8 cellular contexts compared by ENCODE assay signal in the genomic region with DNA sequence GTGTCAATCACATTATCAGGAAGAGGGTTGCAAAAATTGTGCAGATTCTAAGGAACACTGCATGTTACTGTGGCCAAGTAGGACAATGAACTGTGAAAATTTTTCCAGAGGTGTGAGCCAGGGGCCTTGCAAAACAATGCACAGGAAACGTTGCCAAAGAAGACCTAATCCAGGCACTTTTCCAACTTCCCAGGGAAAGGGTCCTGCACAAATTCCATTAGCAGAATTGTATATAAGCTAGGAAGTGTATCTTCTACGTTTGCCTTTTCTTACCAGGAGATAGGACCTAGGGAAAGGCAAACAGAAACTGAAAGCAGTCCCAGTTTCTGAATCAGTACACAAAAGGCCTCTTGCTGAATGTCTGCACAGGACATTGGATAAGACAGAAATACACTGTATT.
A peak's percentile ranks its signal among the peaks of the same experiment; 100 is the strongest.
DNase-seq lines count a peak whose midpoint lies in the region; ATAC-seq, FAIRE-seq and TF ChIP-seq lines count a peak whose summit lies in the region.

No MANE protein-coding gene starts in this region.

- H3K4me1 ChIP-seq in endothelial cell of umbilical vein (ENCODE audit: control insufficient read depth, extremely low read depth, insufficient read depth, low read length) = peaks cover 46% of the 10 kb centered on the region

- H3K79me2 ChIP-seq in endothelial cell of umbilical vein (ENCODE audit: control insufficient read depth, insufficient read depth, low read length) = no peaks in the 10 kb centered on the region

- peak; percentile 90 for FAIRE-seq in endothelial cell of umbilical vein (lab: Jason Lieb, UNC)

- no peak for TF ChIP-seq CTCF in endothelial cell of umbilical vein (IDR thresholded peaks at IDR 0.05; ENCODE audit: extremely low read depth in 1 of 2, insufficient read depth in 1 of 2, low read depth in 1 of 2, low read length in 2 of 2)

- dilution Hi-C loops in endothelial cell of umbilical vein (cut with MboI; ENCODE audit: extremely low pct_ligation_motif_present, low sequenced_read_pairs) = no loop called here

- H3K9ac ChIP-seq in endothelial cell of umbilical vein (replicated peaks; ENCODE audit: extremely low read depth, insufficient read depth, low read length) = peak overlapping the region; percentile 39

- no peaks in the 10 kb centered on the region for H3K36me3 ChIP-seq in endothelial cell of umbilical vein (ENCODE audit: control insufficient read depth in 2 of 2, extremely low read depth in 1 of 2, insufficient read depth in 2 of 2, low read length in 2 of 2)

- DNase-seq in AG08395 (ENCODE audit: low spot score) = peak; percentile 43
- DNase-seq in NCI-H146 treated with DMSO at 0.1 percent for 48 hours (lab: John Stamatoyannopoulos, UW; ENCODE audit: unreplicated experiment) = peak; percentile 67
- DNase-seq in endothelial cell of umbilical vein (ENCODE audit: low read depth, low spot score) = peak; percentile 99
- DNase-seq in mucosa of gallbladder (ENCODE audit: low spot score) = peak; percentile 29
- DNase-seq in activated CD4-positive, alpha-beta T cell treated with anti-CD3 and anti-CD28 coated beads for 1 hour = no peak
- no peak for DNase-seq in hepatic stellate cell (ENCODE audit: low spot score)
- DNase-seq in occipital lobe (lab: John Stamatoyannopoulos, UW) = no peak

- POLR2A ChIA-PET in endothelial cell of umbilical vein (lab: Charles Lee) = no interaction called here

- no peak for TF ChIP-seq POLR2A in endothelial cell of umbilical vein (IDR thresholded peaks at IDR 0.05; ENCODE audit: low read depth, low read length)

- H3K9me1 ChIP-seq in endothelial cell of umbilical vein (replicated peaks; ENCODE audit: control insufficient read depth, extremely low read depth, insufficient read depth, low read length) = no peaks in the 10 kb centered on the region

- CTCF ChIA-PET in endothelial cell of umbilical vein (lab: Charles Lee) = interaction anchor here (1.1 to 1.7 kb wide), 3 partner anchors 11 to 70 kb away, joined by 3 to 4 read pairs (median 4); no protein-coding TSS in a partner anchor

- peak overlapping the region; percentile 87 for H3K4me2 ChIP-seq in endothelial cell of umbilical vein (ENCODE audit: insufficient read depth, low read length)

- ATAC-seq in HG02870 (IDR thresholded peaks at IDR 0.05; ENCODE audit: unreplicated experiment) = no peak

- H3K9me3 ChIP-seq in endothelial cell of umbilical vein (replicated peaks; ENCODE audit: control insufficient read depth, insufficient read depth, low read length) = no peaks in the 10 kb centered on the region

- H2AFZ ChIP-seq in endothelial cell of umbilical vein (ENCODE audit: low read depth, low read length) = peak overlapping the region; percentile 10

- peak overlapping the region in 1 of 3 experiments; percentile 55 for H3K4me3 ChIP-seq in endothelial cell of umbilical vein (replicated peaks in 1 of 3; ENCODE audit: insufficient read depth in 1 of 3, low read depth in 1 of 3, low read length in 3 of 3)

- BruUV-seq in endothelial cell of umbilical vein (replicated peaks; lab: Mats Ljungman, UMichigan) = no TSS peak

- H3K27me3 ChIP-seq in endothelial cell of umbilical vein (ENCODE audit: control insufficient read depth in 2 of 2, insufficient read depth in 2 of 2, low read length in 2 of 2) = no peaks in the 10 kb centered on the region

- intact Hi-C loops in endothelial cell of umbilical vein (cut with micrococcal nuclease) = loop anchor here (1.0 kb wide), 1 partner anchor 8 kb away; no protein-coding TSS in a partner anchor

- no peaks in the 10 kb centered on the region for H4K20me1 ChIP-seq in endothelial cell of umbilical vein (replicated peaks; ENCODE audit: control insufficient read depth, extremely low read depth, insufficient read depth, low read length)

- peak overlapping the region; percentile 89 for H3K27ac ChIP-seq in endothelial cell of umbilical vein (ENCODE audit: insufficient read depth, low read depth, low read length)

TF ChIP-seq in endothelial cell of umbilical vein, 7 proteins besides CTCF, POLR2A, EP300 and RAD21:
- TF ChIP-seq POLR2AphosphoS5 (IDR thresholded peaks at IDR 0.05; ENCODE audit: insufficient read depth, low read depth, low read length) = peak; percentile 14
- TF ChIP-seq, protein P1, sequence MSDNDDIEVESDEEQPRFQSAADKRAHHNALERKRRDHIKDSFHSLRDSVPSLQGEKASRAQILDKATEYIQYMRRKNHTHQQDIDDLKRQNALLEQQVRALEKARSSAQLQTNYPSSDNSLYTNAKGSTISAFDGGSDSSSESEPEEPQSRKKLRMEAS (IDR thresholded peaks at IDR 0.05; ENCODE audit: insufficient read depth, insufficient read length) = no peak
- TF ChIP-seq JUN (IDR thresholded peaks at IDR 0.05; ENCODE audit: borderline replicate concordance, insufficient read depth, insufficient read length, low read depth) = peak; percentile 29

Comparison
In these comparisons a context has a peak if more than half of its experiments do, and no peak if none do; other contexts are left out.
1. DNase-seq: peak in AG08395 (single experiment), NCI-H146 treated with DMSO at 0.1 percent for 48 hours (single experiment), endothelial cell of umbilical vein (single experiment) and mucosa of gallbladder (single experiment); none in activated CD4-positive, alpha-beta T cell treated with anti-CD3 and anti-CD28 coated beads for 1 hour (single experiment), hepatic stellate cell (single experiment) and occipital lobe (single experiment).